8 cellular contexts compared by ENCODE assay signal in the genomic region with DNA sequence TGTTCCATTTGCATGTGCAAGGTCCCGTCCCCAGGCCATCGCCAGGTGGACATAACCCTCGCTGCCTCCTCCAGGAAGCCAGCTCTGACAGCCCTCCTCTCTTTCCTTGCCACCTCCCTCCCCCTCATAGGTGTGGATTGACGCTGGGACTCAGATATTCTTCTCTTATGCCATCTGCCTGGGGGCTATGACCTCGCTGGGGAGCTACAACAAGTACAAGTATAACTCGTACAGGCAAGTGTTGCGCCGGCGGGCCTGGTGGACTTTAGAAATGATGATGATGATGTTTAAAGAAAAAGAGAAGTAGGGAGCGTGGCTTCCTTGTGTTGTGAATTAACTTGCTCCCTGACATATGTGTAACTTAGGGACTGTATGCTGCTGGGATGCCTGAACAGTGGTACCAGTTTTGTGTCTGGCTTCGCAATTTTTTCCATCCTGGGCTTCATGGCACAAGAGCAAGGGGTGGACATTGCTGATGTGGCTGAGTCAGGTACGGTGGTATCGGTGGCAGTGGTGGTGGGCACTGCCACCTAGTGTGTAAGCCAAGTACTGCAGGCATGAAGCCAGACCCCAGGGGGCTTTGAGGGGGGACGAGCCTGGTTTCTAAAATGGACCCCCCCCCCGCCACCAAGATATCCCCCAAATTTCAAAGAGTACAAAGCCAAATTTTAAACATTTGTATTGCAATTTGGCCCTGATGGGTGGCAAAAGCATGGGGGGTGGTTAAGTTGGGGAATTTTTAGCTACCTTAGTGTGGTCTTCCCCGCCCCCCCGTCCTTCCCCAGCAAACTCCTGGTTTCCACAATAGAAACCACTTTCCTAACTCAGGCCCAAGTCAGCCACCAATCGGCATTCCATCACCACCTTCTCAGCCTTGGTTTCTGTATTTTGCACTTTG.
DNase-seq lines count a peak whose midpoint lies in the region; ATAC-seq, FAIRE-seq and TF ChIP-seq lines count a peak whose summit lies in the region.

No MANE protein-coding gene starts in this region.

- no peaks in the 10 kb centered on the region for H3K4me1 Mint-ChIP-seq in T-helper 17 cell

- peak; percentile 67 to 85 (median 84) for TF ChIP-seq CTCF in GM12878 (IDR thresholded peaks at IDR 0.05 in 2 of 3, conservative IDR thresholded peaks at IDR 0.05 in 1 of 3; ENCODE audit: control insufficient read depth in 2 of 3, extremely low read depth in 1 of 3, insufficient read depth in 1 of 3, low read depth in 3 of 3, low read length in 3 of 3)

- peaks cover 52% of the 10 kb centered on the region for H3K36me3 ChIP-seq in H7 (replicated peaks; ENCODE audit: control insufficient read depth, insufficient read depth, low read length)
- H3K36me3 ChIP-seq in GM12878 (ENCODE audit: control insufficient read depth in 2 of 2, insufficient read depth in 2 of 2, low read length in 1 of 2) = peaks cover 4 to 6% of the 10 kb centered on the region in 2 experiments; a peak in 3 of 4 replicates

- in situ Hi-C loops in GM12878 (cut with MboI) = no loop called here

- SMC1A ChIA-PET in GM12878 (lab: Charles Lee; ENCODE audit: uncharacterized antibody, unreplicated experiment) = interaction anchor here (0.6 to 2.9 kb wide), 18 partner anchors 8 to 571 kb away, joined by 3 to 26 read pairs (median 4); no protein-coding TSS in a partner anchor

- no peak for TF ChIP-seq EP300 in GM12878 (IDR thresholded peaks at IDR 0.05; ENCODE audit: borderline replicate concordance in 1 of 2, control insufficient read depth in 1 of 2, low read depth in 2 of 2, low read length in 2 of 2)

- no peak overlapping the region for H3K4me2 ChIP-seq in GM12878 (ENCODE audit: control insufficient read depth, insufficient read depth)

- peak; percentile 79 for TF ChIP-seq RAD21 in GM12878 (IDR thresholded peaks at IDR 0.05; ENCODE audit: insufficient read depth, low read depth, low read length)

- H3K79me2 ChIP-seq in GM12878 (ENCODE audit: control insufficient read depth, insufficient read depth, low read length) = no peaks in the 10 kb centered on the region

- POLR2A ChIA-PET in GM12878 (lab: Charles Lee) = interaction anchor here (0.7 to 0.8 kb wide), 2 partner anchors 29 to 407 kb away, joined by 4 to 5 read pairs; no protein-coding TSS in a partner anchor

- H3K9ac ChIP-seq in GM12878 (ENCODE audit: control insufficient read depth, insufficient read depth, low read length) = no peak overlapping the region

- TF ChIP-seq POLR2A in GM12878 (IDR thresholded peaks at IDR 0.05; ENCODE audit: low read depth, low read length) = no peak

- H3K4me3 ChIP-seq in H7 (ENCODE audit: insufficient read depth, low read depth, low read length) (no peak overlapping the region), GM12878 (no peak overlapping the region)

- no peak overlapping the region for H2AFZ ChIP-seq in GM12878 (ENCODE audit: control insufficient read depth, low read depth, low read length)

- BruUV-seq in GM12878 (replicated peaks; lab: Mats Ljungman, UMichigan) = no TSS peak

- FAIRE-seq in GM12878 (lab: Jason Lieb, UNC) = peak; percentile 64

- ATAC-seq in T-helper 17 cell (peak; percentile 68), GM12878 (peak; percentile 89), HG02588 (IDR thresholded peaks at IDR 0.05; ENCODE audit: unreplicated experiment) (no peak), GM18861 (IDR thresholded peaks at IDR 0.05; ENCODE audit: unreplicated experiment) (no peak)

- DNase-seq in AG20443 (ENCODE audit: low spot score) = peak; percentile 81
- peak; percentile 96 for DNase-seq in H7
- peak; percentile 25 to 44 (median 33) for DNase-seq in T-helper 17 cell
- DNase-seq in GM12878 (ENCODE audit: low read depth, low spot score) = no peak
- peak; percentile 91 for DNase-seq in iPS-NIHi7 (ENCODE audit: extremely low spot score)
- peak in 2 of 3 experiments; percentile 12 to 15 for DNase-seq in stimulated activated CD4-positive, alpha-beta T cell treated with anti-CD3 and anti-CD28 coated beads, TNF-alpha, amount 100 ng/mL, for 24 hours (ENCODE audit: low read depth in 3 of 3)

- H3K27ac Mint-ChIP-seq in T-helper 17 cell = peak overlapping the region; percentile 14

- CTCF ChIA-PET in GM12878 (lab: Yijun Ruan, JAX) = interaction anchor here (0.6 to 3.5 kb wide), 35 partner anchors 10 to 630 kb away, joined by 3 to 46 read pairs (median 4); partner anchors contain the start of gene SLC6A6

- no peaks in the 10 kb centered on the region for H4K20me1 ChIP-seq in GM12878 (ENCODE audit: control insufficient read depth, insufficient read depth)

- no peaks in the 10 kb centered on the region for H3K9me3 ChIP-seq in T-helper 17 cell (ENCODE audit: control insufficient read depth, low read length, poor library complexity, severe bottlenecking)
- H3K9me3 ChIP-seq in GM12878 (replicated peaks; ENCODE audit: control insufficient read depth, insufficient read depth, low read length) = no peaks in the 10 kb centered on the region

- no peaks in the 10 kb centered on the region for H3K36me3 Mint-ChIP-seq in T-helper 17 cell (ENCODE audit: low read depth)

- H3K27me3 ChIP-seq in H7 (ENCODE audit: control insufficient read depth, insufficient read depth, low read length) (no peaks in the 10 kb centered on the region), GM12878 (replicated peaks in 1 of 2; ENCODE audit: control insufficient read depth in 2 of 2, insufficient read depth in 2 of 2, low read length in 1 of 2) (no peaks in the 10 kb centered on the region)

- H3K27me3 Mint-ChIP-seq in T-helper 17 cell = no peaks in the 10 kb centered on the region

- 57% methylated on average over 18 of the region's 18 CpGs for WGBS in GM12878 (ENCODE audit: insufficient coverage, insufficient replicate concordance, low lambda C conversion rate, missing lambda C conversion rate)

- RAD21 ChIA-PET in GM12878 (lab: Charles Lee; ENCODE audit: unreplicated experiment) = interaction anchor here (0.7 to 2.9 kb wide), 10 partner anchors 9 to 571 kb away, joined by 3 to 26 read pairs (median 4); partner anchors contain the start of genes LSM3 and SLC6A6

- H3K4me3 Mint-ChIP-seq in T-helper 17 cell = peak overlapping the region; percentile 9

- intact Hi-C loops in GM12878 (cut with micrococcal nuclease; ENCODE audit: unreplicated experiment) = loop anchor here (1.0 to 5.0 kb wide), 4 partner anchors 66 to 571 kb away; partner anchors contain the start of gene SLC6A6

- H3K27ac ChIP-seq in GM12878 (ENCODE audit: control insufficient read depth, insufficient read depth) = no peak overlapping the region

- H3K4me1 ChIP-seq in GM12878 (ENCODE audit: control insufficient read depth, insufficient read depth, low read length) = no peaks in the 10 kb centered on the region

TF ChIP-seq in GM12878, 131 proteins besides CTCF, POLR2A, EP300 and RAD21 (continues in another document):
- no peak for TF ChIP-seq JUNB (IDR thresholded peaks at IDR 0.05)
- no peak for TF ChIP-seq RELA (IDR thresholded peaks at IDR 0.05; ENCODE audit: borderline replicate concordance, partially characterized antibody)
- no peak for TF ChIP-seq KAT2A (conservative IDR thresholded peaks at IDR 0.05; ENCODE audit: control insufficient read depth, low read depth, low read length)
- no peak for TF ChIP-seq ZZZ3 (IDR thresholded peaks at IDR 0.05; ENCODE audit: control insufficient read depth, insufficient read length, low read depth)
- TF ChIP-seq PAX5 (IDR thresholded peaks at IDR 0.05; ENCODE audit: borderline replicate concordance, low read depth, low read length) = no peak
- TF ChIP-seq SIX5 (IDR thresholded peaks at IDR 0.05; ENCODE audit: low read depth, low read length, severe bottlenecking) = no peak
- TF ChIP-seq SMC3 (IDR thresholded peaks at IDR 0.05; ENCODE audit: borderline replicate concordance, low read length) = peak; percentile 90
- no peak for TF ChIP-seq ZNF384 (IDR thresholded peaks at IDR 0.05; ENCODE audit: borderline replicate concordance, low read depth, low read length)
- 0 out of 2 replicates have a peak, but pooled peaks have one; percentile 37 for TF ChIP-seq ZSCAN29 (IDR thresholded peaks at IDR 0.05)
- no peak for TF ChIP-seq CUX1 (IDR thresholded peaks at IDR 0.05; ENCODE audit: insufficient replicate concordance, low read depth, low read length)

Comparison
In these comparisons a context has a peak if more than half of its experiments do, and no peak if none do; other contexts are left out.
1. ATAC-seq: peak in T-helper 17 cell (single experiment) and GM12878 (single experiment); none in HG02588 (single experiment) and GM18861 (single experiment).